In the genomic region with DNA sequence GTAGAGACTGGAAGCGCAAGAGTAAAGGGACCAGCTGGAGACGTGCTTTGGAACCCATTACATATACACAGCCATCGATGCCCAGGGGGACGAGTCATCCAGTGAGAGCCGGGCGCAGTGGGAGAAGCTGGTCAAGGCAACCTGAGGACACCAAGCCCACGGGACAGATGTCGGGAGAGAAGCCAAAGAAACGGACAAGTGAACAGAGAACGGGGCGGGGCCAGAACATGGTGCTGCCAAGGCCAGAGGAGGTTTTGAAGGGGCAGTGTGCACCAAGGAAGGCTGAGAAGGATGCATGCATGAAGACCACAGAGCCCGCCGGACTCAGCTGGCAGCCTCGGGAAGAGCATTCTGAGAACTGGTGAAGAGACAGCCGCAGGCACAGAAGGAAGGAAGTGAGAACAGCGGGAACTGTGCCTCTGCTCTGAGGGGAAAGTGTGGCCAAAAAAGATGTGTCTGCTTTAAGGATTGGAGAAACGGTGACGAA, we compare ENCODE assay signal across 8 cellular contexts. TPM values are rescaled to one million over a fixed set of nuclear protein-coding genes. Genes with fewer than 3 reads are reported as not detected.
A peak's percentile ranks its signal among the peaks of the same experiment; 100 is the strongest.
DNase-seq lines count a peak whose midpoint lies in the region; ATAC-seq, FAIRE-seq and TF ChIP-seq lines count a peak whose summit lies in the region.

No MANE protein-coding gene starts in this region.

- H4K20me1 ChIP-seq in HepG2 (ENCODE audit: insufficient read depth, low read length) = peaks cover 51% of the 10 kb centered on the region; the same call in 1 of the 2 replicates

- H3K79me2 ChIP-seq in HepG2 (ENCODE audit: insufficient read depth, low read length) = peaks cover 92% of the 10 kb centered on the region

- in situ Hi-C loops in HepG2 (cut with HindIII; ENCODE audit: extremely low pct_ligation_motif_present, low pct_unique_long_range_greater_than_20kb) = no loop called here
- in situ Hi-C loops in HAP-1 (cut with MboI; ENCODE audit: low sequenced_read_pairs) = no loop called here

- DNase-seq in right lobe of liver (no peak), HepG2 (ENCODE audit: low spot score) (no peak), inferior parietal cortex (ENCODE audit: extremely low spot score) (peak; percentile 40), kidney tubule cell (ENCODE audit: low spot score) (no peak), HAP-1 (ENCODE audit: low spot score in 2 of 2) (no peak)

- no peaks in the 10 kb centered on the region for H3K9me3 ChIP-seq in right lobe of liver
- H3K9me3 ChIP-seq in HepG2 (ENCODE audit: low read length) = no peaks in the 10 kb centered on the region
- no peaks in the 10 kb centered on the region for H3K9me3 ChIP-seq in HAP-1

- H3K27me3 ChIP-seq in right lobe of liver (no peaks in the 10 kb centered on the region), HepG2 (ENCODE audit: control insufficient read depth in 1 of 2, insufficient read depth in 2 of 2, low read length in 2 of 2) (no peaks in the 10 kb centered on the region), HAP-1 (ENCODE audit: low read depth) (no peaks in the 10 kb centered on the region)

- H3K9ac ChIP-seq in HepG2 (ENCODE audit: insufficient read depth, low read depth, low read length) = no peak overlapping the region

- TF ChIP-seq POLR2A in right lobe of liver (IDR thresholded peaks at IDR 0.05) (no peak), HepG2 (IDR thresholded peaks at IDR 0.05; ENCODE audit: insufficient read depth in 1 of 2, low read depth in 2 of 2, low read length in 2 of 2) (no peak)

- H3K36me3 ChIP-seq in right lobe of liver (no peaks in the 10 kb centered on the region), HepG2 (replicated peaks in 1 of 2; ENCODE audit: control insufficient read depth in 1 of 2, insufficient read depth in 2 of 2, low read length in 2 of 2) (peaks cover 3% of the 10 kb centered on the region in 2 experiments; a peak in 4 of 5 replicates), HAP-1 (replicated peaks) (peaks cover 7% of the 10 kb centered on the region)

- no peak overlapping the region for H3K4me2 ChIP-seq in HepG2 (ENCODE audit: low read depth, low read length)

- H3K4me3 ChIP-seq in right lobe of liver (no peak overlapping the region), HepG2 (replicated peaks in 1 of 3; ENCODE audit: insufficient read depth in 1 of 3, low read depth in 2 of 3, low read length in 3 of 3) (no peak overlapping the region), HAP-1 (no peak overlapping the region)

- no peak for TF ChIP-seq RAD21 in HepG2 (CRISPR knock-in tag; IDR thresholded peaks at IDR 0.05)

- CTCF ChIA-PET in HepG2 (lab: Yijun Ruan, JAX; ENCODE audit: low intra/inter-chr PET ratio, low total read pairs) = no interaction called here

- whole genome bisulfite sequencing in right lobe of liver (ENCODE audit: insufficient coverage, low coverage, low lambda C conversion rate, missing lambda C conversion rate) = 60% methylated on average over 17 of the region's 18 CpGs
- WGBS in HepG2 (ENCODE audit: low lambda C conversion rate) = 98% methylated on average over 18 of the region's 18 CpGs

- no peak overlapping the region for H2AFZ ChIP-seq in HepG2 (ENCODE audit: low read length)

- POLR2A ChIA-PET in HepG2 (lab: Yijun Ruan, JAX) = no interaction called here

- no peak for FAIRE-seq in HepG2 (lab: Jason Lieb, UNC)

- no peak for TF ChIP-seq EP300 in HepG2 (IDR thresholded peaks at IDR 0.05; ENCODE audit: low read depth in 2 of 2, low read length in 2 of 2)
- no peak for TF ChIP-seq EP300 in HepG2 (CRISPR knock-in tag; IDR thresholded peaks at IDR 0.05; ENCODE audit: borderline replicate concordance)

- intact Hi-C loops in right lobe of liver (cut with DNase I) = no loop called here
- intact Hi-C loops in HepG2 (cut with micrococcal nuclease; ENCODE audit: unreplicated experiment) = no loop called here

- H3K27ac ChIP-seq in right lobe of liver = no peak overlapping the region
- no peak overlapping the region for H3K27ac ChIP-seq in HepG2 (ENCODE audit: extremely low read length, insufficient read depth, low read length)
- H3K27ac ChIP-seq in VCaP = 0 out of 2 replicates have a peak overlapping the region, but pooled peaks have one; percentile 27

- H3K4me1 ChIP-seq in right lobe of liver (peaks cover 0 to 3% (median 0%) of the 10 kb centered on the region in 4 donors), HepG2 (ENCODE audit: insufficient read depth, low read length) (peaks cover 16% of the 10 kb centered on the region), HAP-1 (no peaks in the 10 kb centered on the region)

- ATAC-seq in right lobe of liver = peak in 3 of 4 donors; percentile 13 to 40 (median 37)
- ATAC-seq in HepG2 = no peak
- ATAC-seq in GM18511 (IDR thresholded peaks at IDR 0.05; ENCODE audit: unreplicated experiment) = no peak
- ATAC-seq in HG03432 (IDR thresholded peaks at IDR 0.05; ENCODE audit: unreplicated experiment) = no peak

- no TSS peak for BruUV-seq in HepG2 (replicated peaks; lab: Mats Ljungman, UMichigan)

- TF ChIP-seq CTCF in right lobe of liver (IDR thresholded peaks at IDR 0.05) (no peak), HepG2 (CRISPR knock-in tag; IDR thresholded peaks at IDR 0.05) (no peak), VCaP (conservative IDR thresholded peaks at IDR 0.05) (no peak)

TF ChIP-seq in HepG2, 621 proteins besides CTCF, POLR2A, EP300 and RAD21:
- TF ChIP-seq SOX13 (IDR thresholded peaks at IDR 0.05) (no peak), SOX13 (CRISPR knock-in tag; conservative IDR thresholded peaks at IDR 0.05 in 1 of 2, IDR thresholded peaks at IDR 0.05 in 1 of 2) (no peak), NR2C2 (CRISPR knock-in tag; IDR thresholded peaks at IDR 0.05; ENCODE audit: borderline replicate concordance) (no peak), TBX3 (IDR thresholded peaks at IDR 0.05; ENCODE audit: borderline replicate concordance) (no peak), LCORL (IDR thresholded peaks at IDR 0.05) (no peak), LCORL (CRISPR knock-in tag; IDR thresholded peaks at IDR 0.05) (no peak), KDM3A (CRISPR knock-in tag; IDR thresholded peaks at IDR 0.05; ENCODE audit: low read depth) (no peak), POLR2G (IDR thresholded peaks at IDR 0.05; ENCODE audit: low read depth, low read length) (no peak), ZNF317 (CRISPR knock-in tag; IDR thresholded peaks at IDR 0.05) (no peak), TAF15 (IDR thresholded peaks at IDR 0.05; ENCODE audit: low read depth, low read length, poor library complexity, severe bottlenecking) (no peak)
- TF ChIP-seq, protein P1, sequence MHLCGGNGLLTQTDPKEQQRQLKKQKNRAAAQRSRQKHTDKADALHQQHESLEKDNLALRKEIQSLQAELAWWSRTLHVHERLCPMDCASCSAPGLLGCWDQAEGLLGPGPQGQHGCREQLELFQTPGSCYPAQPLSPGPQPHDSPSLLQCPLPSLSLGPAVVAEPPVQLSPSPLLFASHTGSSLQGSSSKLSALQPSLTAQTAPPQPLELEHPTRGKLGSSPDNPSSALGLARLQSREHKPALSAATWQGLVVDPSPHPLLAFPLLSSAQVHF (CRISPR knock-in tag; IDR thresholded peaks at IDR 0.05) = no peak

RNA-seq across cellular contexts. Expression of a gene that starts 20.3 kb away (rescaled TPM):
- total RNA-seq in right lobe of liver (10 to 100 TPM in 3 of 6 experiments, 1 to 10 TPM in 3; 5.2 to 16.1 (median 10.4) TPM), HepG2 (2016; rRNA removed; fragmentation: Illumina TruSeq; extraction: Trizol) (10.2 and 12.4 TPM in 2 replicates)
- 177 and 181 TPM in 2 replicates for total RNA-seq in HepG2 (2016; cell fraction: cytosol; rRNA removed; fragmentation: Illumina TruSeq; extraction: Trizol; ENCODE audit: low read depth)
- total RNA-seq in HepG2 (2016; cell fraction: insoluble cytoplasmic fraction; rRNA removed; fragmentation: Illumina TruSeq; extraction: Trizol) = 8.9 and 16.6 TPM in 2 replicates
- total RNA-seq in HepG2 (2016; cell fraction: membrane; rRNA removed; fragmentation: Illumina TruSeq; extraction: Trizol) = 41.6 and 42.6 TPM in 2 replicates
- 13.3 and 18.1 TPM in 2 replicates for total RNA-seq in HepG2 (2016; cell fraction: nucleus; rRNA removed; fragmentation: Illumina TruSeq; extraction: Trizol)
- 3.8 and 4.1 TPM in 2 replicates for polyA plus RNA-seq in HepG2 (2011; rRNA removed)
- 4.6 and 6.9 TPM in 2 replicates for polyA plus RNA-seq in HepG2 (2011; cell fraction: cytosol; rRNA removed)
- polyA plus RNA-seq in HepG2 (2011; cell fraction: nucleus; rRNA removed) = 5.7 and 6.6 TPM in 2 replicates
- 6.8 and 8.3 TPM in 2 replicates for polyA plus RNA-seq in HepG2 (2012)
- polyA plus RNA-seq in HepG2 (2016; cell fraction: cytosol; fragmentation: Illumina TruSeq; extraction: Trizol; ENCODE audit: low read depth) = 0.67 and 0.97 TPM in 2 replicates
- 8.6 and 9.1 TPM in 2 replicates for polyA plus RNA-seq in HepG2 (2016; cell fraction: insoluble cytoplasmic fraction; fragmentation: Illumina TruSeq; extraction: Trizol; ENCODE audit: low read depth)
- 2.4 and 2.5 TPM in 2 replicates for polyA plus RNA-seq in HepG2 (2016; cell fraction: membrane; fragmentation: Illumina TruSeq; extraction: Trizol; ENCODE audit: low read depth)
- polyA plus RNA-seq in HepG2 (2016; cell fraction: nucleus; fragmentation: Illumina TruSeq; extraction: Trizol; ENCODE audit: insufficient read depth, low read depth) = 13.6 and 16.2 TPM in 2 replicates
- 13.5 and 58.6 TPM in 2 replicates for polyA minus RNA-seq in HepG2 (2011; rRNA and poly(A)+ RNA removed; ENCODE audit: low replicate concordance)
- 18.0 and 25.6 TPM in 2 replicates for polyA minus RNA-seq in HepG2 (2011; cell fraction: cytosol; rRNA and poly(A)+ RNA removed)
- 10.9 and 12.2 TPM in 2 replicates for polyA minus RNA-seq in HepG2 (2011; cell fraction: nucleus; rRNA and poly(A)+ RNA removed)

Comparison
In these comparisons a context has a peak if more than half of its experiments do, and no peak if none do; other contexts are left out.
1. ATAC-seq: peak in right lobe of liver (3 of 4); none in HepG2 (single experiment), GM18511 (single experiment) and HG03432 (single experiment).